ENCODE assay signal across 8 cellular contexts in genomic region chr19:8831832-8832131, GRCh38. TPM values are rescaled to one million over a fixed set of nuclear protein-coding genes. Genes with fewer than 3 reads are reported as not detected.
DNase-seq lines count a peak whose midpoint lies in the region; ATAC-seq, FAIRE-seq and TF ChIP-seq lines count a peak whose summit lies in the region.

No MANE protein-coding gene starts in this region.

- H3K4ac ChIP-seq in H9 (ENCODE audit: low read depth, low read length) = no peak overlapping the region

- H3K9ac ChIP-seq in H9 (ENCODE audit: extremely low read depth, insufficient read length, low read length) = peak overlapping the region; percentile 65

- H3K4me1 ChIP-seq in H9 (ENCODE audit: insufficient read depth, low read length) (no peaks in the 10 kb centered on the region), Panc1 (ENCODE audit: control insufficient read depth, insufficient read depth, low read length) (no peaks in the 10 kb centered on the region; the same call in 1 of the 2 replicates), pancreas (peaks cover 0 to 5% (median 0%) of the 10 kb centered on the region in 3 donors)

- H4K20me1 ChIP-seq in H9 (ENCODE audit: control insufficient read depth, insufficient read depth, insufficient read length) = no peaks in the 10 kb centered on the region

- no peak overlapping the region for H2BK12ac ChIP-seq in H9 (ENCODE audit: insufficient read length, low read depth, low read length)

- in situ Hi-C loops in Panc1 (cut with HindIII; ENCODE audit: low pct_unique_long_range_greater_than_20kb, low sequenced_read_pairs) = no loop called here

- POLR2A ChIA-PET in Panc1 (lab: Charles Lee) = interaction anchor here (0.6 kb wide), 1 partner anchor 31 kb away, joined by 3 read pairs; no protein-coding TSS in a partner anchor

- H3K79me1 ChIP-seq in H9 (ENCODE audit: insufficient read depth, low read depth, low read length, poor library complexity, severe bottlenecking) = no peaks in the 10 kb centered on the region

- CTCF ChIA-PET in Panc1 (lab: Charles Lee) = no interaction called here

- no peak overlapping the region for H4K8ac ChIP-seq in H9 (replicated peaks; ENCODE audit: insufficient read length, low read depth, low read length)

- H3K27me3 ChIP-seq in H9 (ENCODE audit: insufficient read depth, low read length) = no peaks in the 10 kb centered on the region
- H3K27me3 ChIP-seq in Panc1 (ENCODE audit: control insufficient read depth, insufficient read depth, low read length) = no peaks in the 10 kb centered on the region
- no peaks in the 10 kb centered on the region for H3K27me3 ChIP-seq in pancreas

- H3K4me3 ChIP-seq in Panc1 (ENCODE audit: low read depth in 2 of 2, low read length in 2 of 2) = peak overlapping the region; percentile 71 to 73
- peak overlapping the region; percentile 88 for H3K4me3 ChIP-seq in epithelial cell of proximal tubule (ENCODE audit: low read depth, low read length)
- peak overlapping the region; percentile 76 to 86 (median 79) for H3K4me3 ChIP-seq in pancreas

- no peak overlapping the region for H2AFZ ChIP-seq in H9 (ENCODE audit: low read length)

- H3K4me1 Mint-ChIP-seq in H9 = peaks cover 6 to 8% of the 10 kb centered on the region in 2 experiments; a peak in 3 of 4 replicates

- H2BK5ac ChIP-seq in H9 (ENCODE audit: insufficient read length, low read length) = no peak overlapping the region

- peak overlapping the region; percentile 78 to 89 for H3K4me3 Mint-ChIP-seq in H9

- intact Hi-C loops in Panc1 (cut with micrococcal nuclease; ENCODE audit: unreplicated experiment) (no loop called here), pancreas (cut with DNase I) (no loop called here)

- no peak overlapping the region for H3K56ac ChIP-seq in H9 (ENCODE audit: insufficient read length, low read depth, low read length)

- peaks cover 4% of the 10 kb centered on the region for H3K23me2 ChIP-seq in H9 (ENCODE audit: insufficient read length, low read depth, low read length, poor library complexity, severe bottlenecking)

- no peak overlapping the region for H3K18ac ChIP-seq in H9 (ENCODE audit: insufficient read length, low read depth, low read length)

- ATAC-seq in GM18499 (IDR thresholded peaks at IDR 0.05; ENCODE audit: insufficient read depth, unreplicated experiment) (peak; percentile 14), Panc1 (peak; percentile 48), pancreas (peak in 3 of 4 donors; percentile 20 to 43 (median 22))

- no peak overlapping the region for H2BK120ac ChIP-seq in H9 (ENCODE audit: low read depth, low read length, poor library complexity, severe bottlenecking)

- no peak overlapping the region for H3T11ph ChIP-seq in H9 (ENCODE audit: low read length)

- BruUV-seq in Panc1 (replicated peaks; lab: Mats Ljungman, UMichigan) = no TSS peak

- no peak overlapping the region for H2BK20ac ChIP-seq in H9 (ENCODE audit: low read depth, low read length, poor library complexity, severe bottlenecking)

- H3K36me3 Mint-ChIP-seq in H9 (ENCODE audit: insufficient read depth in 1 of 3, low read depth in 3 of 3) = peaks cover 29 to 32% (median 31%) of the 10 kb centered on the region in 3 experiments

- no peak overlapping the region for H4K91ac ChIP-seq in H9 (ENCODE audit: insufficient read length, low read depth, low read length)

- peaks cover 36 to 41% of the 10 kb centered on the region in 2 experiments for H3K9me3 Mint-ChIP-seq in H9

- H3K14ac ChIP-seq in H9 (ENCODE audit: insufficient read depth, low read length) = peak overlapping the region; percentile 88

- no peak overlapping the region for H2BK15ac ChIP-seq in H9 (ENCODE audit: low read depth, low read length)

- H4K5ac ChIP-seq in H9 (ENCODE audit: insufficient read length, low read depth, low read length) = no peak overlapping the region

- H3K4me2 ChIP-seq in H9 (ENCODE audit: insufficient read depth, insufficient read length, low read length) = peak overlapping the region; percentile 57

- H3K79me2 ChIP-seq in H9 (ENCODE audit: insufficient read depth, low read length) = no peaks in the 10 kb centered on the region

- DNase-seq in H9 = no peak
- no peak for DNase-seq in Panc1 (ENCODE audit: low read depth, low spot score)
- DNase-seq in epithelial cell of proximal tubule (ENCODE audit: low read depth) = no peak
- DNase-seq in pancreas = no peak
- no peak for DNase-seq in H4 (ENCODE audit: low spot score)
- no peak for DNase-seq in superior temporal gyrus (ENCODE audit: extremely low spot score)
- DNase-seq in NCI-H748 (lab: John Stamatoyannopoulos, UW; ENCODE audit: unreplicated experiment) = no peak

- FAIRE-seq in pancreas (lab: Jason Lieb, UNC) = no peak

- no peaks in the 10 kb centered on the region; the same call in 1 of the 2 replicates for H3K36me3 ChIP-seq in Panc1 (ENCODE audit: control insufficient read depth, insufficient read depth, low read length)
- H3K36me3 ChIP-seq in pancreas = no peaks in the 10 kb centered on the region

- TF ChIP-seq CTCF in H9 (conservative IDR thresholded peaks at IDR 0.05) = no peak
- TF ChIP-seq CTCF in Panc1 (IDR thresholded peaks at IDR 0.05) = no peak
- TF ChIP-seq CTCF in epithelial cell of proximal tubule (conservative IDR thresholded peaks at IDR 0.05; ENCODE audit: low read depth, low read length) = no peak
- no peak for TF ChIP-seq CTCF in pancreas (IDR thresholded peaks at IDR 0.05)

- no peak overlapping the region for H3K23ac ChIP-seq in H9 (ENCODE audit: insufficient read length, low read depth, low read length)

- H3K27ac Mint-ChIP-seq in H9 = no peak overlapping the region; a peak in 1 of 7 replicates

- H3K27me3 Mint-ChIP-seq in H9 (ENCODE audit: low read depth) = no peaks in the 10 kb centered on the region

- no CpG with 5 or more reads among the region's 16 CpGs for WGBS in H9 (ENCODE audit: extremely low coverage, insufficient read length, low lambda C conversion rate)
- 0 to 1% methylated on average over 15 to 16 of the region's 16 CpGs for WGBS in pancreas, 2 donors

- no peak overlapping the region for H3K27ac ChIP-seq in H9 (ENCODE audit: insufficient read length, low read depth, low read length)
- peak overlapping the region; percentile 78 for H3K27ac ChIP-seq in Panc1 (ENCODE audit: low read length)
- peak overlapping the region; percentile 83 to 95 (median 89) for H3K27ac ChIP-seq in pancreas

- H3K9me3 ChIP-seq in H9 (ENCODE audit: control insufficient read depth, low read depth, low read length) = peaks cover 4% of the 10 kb centered on the region
- H3K9me3 ChIP-seq in Panc1 (ENCODE audit: control insufficient read depth, insufficient read depth, low read depth, low read length) = no peaks in the 10 kb centered on the region
- no peaks in the 10 kb centered on the region for H3K9me3 ChIP-seq in pancreas

- H2AK5ac ChIP-seq in H9 (ENCODE audit: insufficient read length, low read length) = no peak overlapping the region

RNA-seq across cellular contexts. Expression of gene ZNF558, which starts 0.3 kb away (rescaled TPM):
- total RNA-seq in H9 (2021) (30.2 and 30.5 TPM in 2 replicates), Panc1 (2021; ENCODE audit: unreplicated experiment) (43.3 TPM), epithelial cell of proximal tubule (7.3 and 20.2 TPM in 2 replicates), pancreas (10 to 100 TPM in 5 of 6 donors, 1 to 10 TPM in 1; 8.7 to 26.3 (median 12.3) TPM)
- polyA plus RNA-seq in Panc1 (2012; ENCODE audit: insufficient read length) = 26.8 TPM
- polyA plus RNA-seq in pancreas = 10 to 100 TPM; 11.1 to 18.9 TPM
- total RNA-seq in H4 (2014; rRNA removed; shearing (Covaris generic)) = 16.5 and 25.7 TPM in 2 replicates

RNA-seq across cellular contexts. Expression of gene MBD3L1, which starts 0.4 kb away (rescaled TPM):
- total RNA-seq in H9 (2021) (not detected in 2 replicates), Panc1 (2021; ENCODE audit: unreplicated experiment) (not detected), epithelial cell of proximal tubule (not detected in 2 replicates), pancreas (under 1 TPM in 3 of 6 donors, not detected in 3; 0.22 to 0.25 (median 0.23) TPM)
- not detected for polyA plus RNA-seq in Panc1 (2012; ENCODE audit: insufficient read length)
- polyA plus RNA-seq in pancreas = 1 to 10 TPM in 1 of 2 donors, under 1 TPM in 1; 0.96 to 1.8 TPM
- total RNA-seq in H4 (2014; rRNA removed; shearing (Covaris generic)) = not detected in 2 replicates
